ENCODE assay signal across 12 cellular contexts in genomic region chr6:3284436-3284876, GRCh38. TPM values are rescaled to one million over a fixed set of nuclear protein-coding genes. Genes with fewer than 3 reads are reported as not detected.
A peak's percentile ranks its signal among the peaks of the same experiment; 100 is the strongest.
DNase-seq lines count a peak whose midpoint lies in the region; ATAC-seq and TF ChIP-seq lines count a peak whose summit lies in the region.
"Had no signal": no experiment of that assay in that cellular context is flagged by ENCODE, and none has a peak within 500 bp of the region (broad histone marks: within the 10 kb centered on the region; RNA-seq: fewer than 3 reads in every experiment).

No MANE protein-coding gene starts in this region.

- peaks cover 6% of the 10 kb centered on the region for H4K20me1 ChIP-seq in neural progenitor cell (ENCODE audit: low read depth)

- H3K4me2 ChIP-seq in neural progenitor cell: no peak overlapping the region

- in situ Hi-C loops in G401 (cut with HindIII; ENCODE audit: low sequenced_read_pairs): no loop called here
- in situ Hi-C loops in GM13977 (cut with MboI; ENCODE audit: low pct_unique_long_range_greater_than_20kb, low sequenced_read_pairs, unreplicated experiment): no loop called here

- H3K36me3 ChIP-seq in neural progenitor cell: no peaks in the 10 kb centered on the region

- peak overlapping the region; percentile 95 for H3K27ac Mint-ChIP-seq in neural progenitor cell
- H3K27ac Mint-ChIP-seq: CD4-positive, CD25-positive, alpha-beta regulatory T cell had no signal

- H3K4me1 Mint-ChIP-seq in neural progenitor cell: peaks cover 67% of the 10 kb centered on the region

- peaks cover 17% of the 10 kb centered on the region for H3K4me1 ChIP-seq in neural progenitor cell

- H2AFZ ChIP-seq in neural progenitor cell (replicated peaks): no peak overlapping the region

- no peaks in the 10 kb centered on the region for H3K27me3 ChIP-seq in neural progenitor cell

- no peak overlapping the region for H3K9ac ChIP-seq in neural progenitor cell

- no peaks in the 10 kb centered on the region for H3K79me2 ChIP-seq in neural progenitor cell (ENCODE audit: low read depth)

- DNase-seq in Ammon's horn (ENCODE audit: low spot score): peak; percentile 74
- DNase-seq in G401 (ENCODE audit: low spot score): peak; percentile 24
- peak in 38 of 58 donors; percentile 14 to 86 (median 35) for DNase-seq in anterior cingulate cortex (lab: John Stamatoyannopoulos, UW)
- no peak for DNase-seq in neural progenitor cell (ENCODE audit: low spot score)
- DNase-seq in GM13977 (ENCODE audit: low spot score): no peak
- no peak for DNase-seq in omental fat pad (ENCODE audit: low spot score)
- no peak for DNase-seq in activated CD4-positive, alpha-beta T cell treated with anti-CD3 and anti-CD28 coated beads, Interleukin-2, amount 50 U/mL, for 1 hour
- DNase-seq: CD4-positive, CD25-positive, alpha-beta regulatory T cell; MV-4-11; stimulated activated CD4-positive, alpha-beta T cell treated with anti-CD3 and anti-CD28 coated beads, Interleukin-4, amount 100 ng/mL, for 1 hour; stimulated activated naive CD4-positive, alpha-beta T cell treated with Interleukin-2 at 50 U/mL for 16 hours had no signal

- H3K27ac ChIP-seq in neural progenitor cell: no peak overlapping the region

- H3K4me3 Mint-ChIP-seq in neural progenitor cell: no peak overlapping the region
- H3K4me3 Mint-ChIP-seq: CD4-positive, CD25-positive, alpha-beta regulatory T cell had no signal

- H3K4me3 ChIP-seq in neural progenitor cell: no peak overlapping the region

- no peak for ATAC-seq in GM21381 (IDR thresholded peaks at IDR 0.05; ENCODE audit: unreplicated experiment)
- no peak for ATAC-seq in omental fat pad (ENCODE audit: low FRiP score)

- no peaks in the 10 kb centered on the region for H3K9me3 Mint-ChIP-seq in neural progenitor cell

- no peak for TF ChIP-seq CTCF in neural progenitor cell (IDR thresholded peaks at IDR 0.05)
- TF ChIP-seq CTCF in GM13977 (IDR thresholded peaks at IDR 0.05; ENCODE audit: extremely low read depth, insufficient read depth, missing control alignments): no peak
- no peak for TF ChIP-seq CTCF in omental fat pad (IDR thresholded peaks at IDR 0.05)

- peaks cover 10% of the 10 kb centered on the region for H3K27me3 Mint-ChIP-seq in neural progenitor cell (ENCODE audit: insufficient read depth, low read depth)
- H3K27me3 Mint-ChIP-seq: CD4-positive, CD25-positive, alpha-beta regulatory T cell had no signal

- peaks cover 13% of the 10 kb centered on the region for H3F3A ChIP-seq in neural progenitor cell (ENCODE audit: low read depth)

- no peaks in the 10 kb centered on the region for H3K9me3 ChIP-seq in neural progenitor cell (ENCODE audit: low read depth)

- peaks cover 42% of the 10 kb centered on the region for H3K36me3 Mint-ChIP-seq in neural progenitor cell

RNA-seq across cellular contexts. Expression of gene PSMG4, which starts 25.7 kb away (rescaled TPM):
- 26.6 and 54.5 TPM in 2 replicates for total RNA-seq in G401 (2014; rRNA removed; shearing (Covaris generic))
- total RNA-seq in neural progenitor cell (ENCODE audit: low replicate concordance): 15.2 and 25.3 TPM in 2 replicates
- total RNA-seq in omental fat pad: 10 to 100 TPM in 3 of 4 donors, 1 to 10 TPM in 1; 6.8 to 25.2 (median 23.3) TPM

RNA-seq across cellular contexts. Expression of gene TUBB2B, which starts 57.0 kb away (rescaled TPM):
- total RNA-seq in G401 (2014; rRNA removed; shearing (Covaris generic)): 31.6 and 39.2 TPM in 2 replicates
- 362 and 762 TPM in 2 replicates for total RNA-seq in neural progenitor cell (ENCODE audit: low replicate concordance)
- 1 to 10 TPM; 2.4 to 8.9 (median 3.9) TPM for total RNA-seq in omental fat pad

Comparison
In these comparisons a context has a peak if more than half of its experiments do, and no peak if none do; other contexts are left out.
1. DNase-seq: peak in Ammon's horn (single experiment), G401 (single experiment) and anterior cingulate cortex (38 of 58); none in neural progenitor cell (single experiment), GM13977 (single experiment), omental fat pad (single experiment) and activated CD4-positive, alpha-beta T cell treated with anti-CD3 and anti-CD28 coated beads, Interleukin-2, amount 50 U/mL, for 1 hour (single experiment).